ENCODE assay signal across 1 cellular context in genomic region chr6:131627724-131628682, GRCh38.
A peak's percentile ranks its signal among the peaks of the same experiment; 100 is the strongest.
TF ChIP-seq lines count a peak whose summit lies in the region.

Gene MED23, minus strand, starts transcription at chr6:131628242. Its CDS starts 193 bp downstream, at chr6:131628049.

TF ChIP-seq in K562, 482 proteins besides CTCF, POLR2A, EP300 and RAD21 (continued from another document and continues in another):
- TF ChIP-seq, protein P1, sequence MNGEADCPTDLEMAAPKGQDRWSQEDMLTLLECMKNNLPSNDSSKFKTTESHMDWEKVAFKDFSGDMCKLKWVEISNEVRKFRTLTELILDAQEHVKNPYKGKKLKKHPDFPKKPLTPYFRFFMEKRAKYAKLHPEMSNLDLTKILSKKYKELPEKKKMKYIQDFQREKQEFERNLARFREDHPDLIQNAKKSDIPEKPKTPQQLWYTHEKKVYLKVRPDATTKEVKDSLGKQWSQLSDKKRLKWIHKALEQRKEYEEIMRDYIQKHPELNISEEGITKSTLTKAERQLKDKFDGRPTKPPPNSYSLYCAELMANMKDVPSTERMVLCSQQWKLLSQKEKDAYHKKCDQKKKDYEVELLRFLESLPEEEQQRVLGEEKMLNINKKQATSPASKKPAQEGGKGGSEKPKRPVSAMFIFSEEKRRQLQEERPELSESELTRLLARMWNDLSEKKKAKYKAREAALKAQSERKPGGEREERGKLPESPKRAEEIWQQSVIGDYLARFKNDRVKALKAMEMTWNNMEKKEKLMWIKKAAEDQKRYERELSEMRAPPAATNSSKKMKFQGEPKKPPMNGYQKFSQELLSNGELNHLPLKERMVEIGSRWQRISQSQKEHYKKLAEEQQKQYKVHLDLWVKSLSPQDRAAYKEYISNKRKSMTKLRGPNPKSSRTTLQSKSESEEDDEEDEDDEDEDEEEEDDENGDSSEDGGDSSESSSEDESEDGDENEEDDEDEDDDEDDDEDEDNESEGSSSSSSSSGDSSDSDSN (IDR thresholded peaks at IDR 0.05; ENCODE audit: borderline replicate concordance in 1 of 2, low read depth in 2 of 2, low read length in 2 of 2): peak; percentile 86 to 90; a peak in 3 of 4 replicates
- TF ChIP-seq DMBX1 (CRISPR knock-in tag; IDR thresholded peaks at IDR 0.05; ENCODE audit: borderline replicate concordance) (peak; percentile 76; the same call in 1 of the 2 replicates), IFI16 (CRISPR knock-in tag; IDR thresholded peaks at IDR 0.05) (no peak), NFE2 (IDR thresholded peaks at IDR 0.05; ENCODE audit: low read depth) (no peak), JUN (IDR thresholded peaks at IDR 0.05; ENCODE audit: borderline replicate concordance, low read depth, low read length) (peak; percentile 44; the same call in 1 of the 2 replicates), JUN (CRISPR knock-in tag; IDR thresholded peaks at IDR 0.05; ENCODE audit: borderline replicate concordance) (no peak), CBX8 (IDR thresholded peaks at IDR 0.05; ENCODE audit: borderline replicate concordance, extremely low read depth, low read depth, low read length, poor library complexity, severe bottlenecking) (no peak), ZFP91 (CRISPR knock-in tag; IDR thresholded peaks at IDR 0.05) (peak; percentile 73; the same call in 1 of the 2 replicates), ETV6 (IDR thresholded peaks at IDR 0.05; ENCODE audit: borderline replicate concordance in 1 of 2, low read depth in 2 of 2, low read length in 1 of 2) (0 out of 4 replicates have a peak, but pooled peaks of 1 of the 2 experiments have one; percentile 50), ETV6 (CRISPR knock-in tag; IDR thresholded peaks at IDR 0.05; ENCODE audit: borderline replicate concordance) (peak; percentile 73; the same call in 1 of the 2 replicates), ETV1 (tag; conservative IDR thresholded peaks at IDR 0.05; ENCODE audit: low read depth) (peak; percentile 94), ZBTB1 (CRISPR knock-in tag; IDR thresholded peaks at IDR 0.05; ENCODE audit: borderline replicate concordance, low read depth) (peak; percentile 94), SUPT5H (IDR thresholded peaks at IDR 0.05) (peak; percentile 89), SREBF1 (IDR thresholded peaks at IDR 0.05; ENCODE audit: borderline replicate concordance, low read depth, low read length) (peak; percentile 24; the same call in 1 of the 2 replicates), ZNF77 (CRISPR knock-in tag; IDR thresholded peaks at IDR 0.05) (no peak), SRF (CRISPR knock-in tag; IDR thresholded peaks at IDR 0.05) (peak in 1 of 2 experiments; percentile 76; a peak in 2 of 4 replicates), PHTF2 (CRISPR knock-in tag; IDR thresholded peaks at IDR 0.05) (no peak), ZC3H8 (IDR thresholded peaks at IDR 0.05) (no peak), ZNF217 (CRISPR knock-in tag; IDR thresholded peaks at IDR 0.05) (no peak), SIRT6 (IDR thresholded peaks at IDR 0.05; ENCODE audit: low read depth, low read length) (no peak), POLR2AphosphoS2 (IDR thresholded peaks at IDR 0.05; ENCODE audit: low read length) (no peak), RBM17 (IDR thresholded peaks at IDR 0.05; ENCODE audit: borderline replicate concordance, low read depth, low read length) (no peak), YBX1 (IDR thresholded peaks at IDR 0.05) (no peak), GABPB1 (CRISPR knock-in tag; IDR thresholded peaks at IDR 0.05) (peak; percentile 100), EHMT2 (IDR thresholded peaks at IDR 0.05) (no peak; the same call in 1 of the 2 replicates), ZBTB49 (CRISPR knock-in tag; IDR thresholded peaks at IDR 0.05; ENCODE audit: borderline replicate concordance) (no peak), ZNF431 (CRISPR knock-in tag; IDR thresholded peaks at IDR 0.05) (no peak; the same call in 1 of the 2 replicates), KDM5B (IDR thresholded peaks at IDR 0.05; ENCODE audit: insufficient replicate concordance, low read depth, low read length) (peak; percentile 86), ZNF764 (CRISPR knock-in tag; IDR thresholded peaks at IDR 0.05; ENCODE audit: low read depth) (peak; percentile 84), PHB (CRISPR knock-in tag; IDR thresholded peaks at IDR 0.05) (no peak), EGR1 (conservative IDR thresholded peaks at IDR 0.05) (peak; percentile 51), CC2D1A (IDR thresholded peaks at IDR 0.05) (peak; percentile 93), SOX6 (IDR thresholded peaks at IDR 0.05) (peak; percentile 74), ZNF263 (CRISPR knock-in tag; IDR thresholded peaks at IDR 0.05; ENCODE audit: borderline replicate concordance) (0 out of 2 replicates have a peak, but pooled peaks have one; percentile 36), TCF7 (IDR thresholded peaks at IDR 0.05; ENCODE audit: borderline replicate concordance) (peak; percentile 83), DIDO1 (tag; IDR thresholded peaks at IDR 0.05; ENCODE audit: low read depth) (peak; percentile 97), SP1 (CRISPR knock-in tag; IDR thresholded peaks at IDR 0.05) (peak; percentile 99), ATF6 (CRISPR knock-in tag; IDR thresholded peaks at IDR 0.05) (peak; percentile 95), CSDE1 (IDR thresholded peaks at IDR 0.05) (no peak), GTF2E2 (tag; IDR thresholded peaks at IDR 0.05) (no peak), NEUROD1 (IDR thresholded peaks at IDR 0.05; ENCODE audit: borderline replicate concordance, low read depth, low read length, partially characterized antibody) (peak; percentile 94), HNRNPUL1 (IDR thresholded peaks at IDR 0.05; ENCODE audit: low read length) (no peak), ZNF384 (IDR thresholded peaks at IDR 0.05; ENCODE audit: low read depth, low read length) (peak; percentile 60; the same call in 1 of the 2 replicates), SNRNP70 (optimal IDR thresholded peaks at IDR 0.05; ENCODE audit: low read depth, low read length) (no peak), ZBTB17 (CRISPR knock-in tag; IDR thresholded peaks at IDR 0.05) (peak; percentile 76; the same call in 1 of the 2 replicates), ZNF778 (CRISPR knock-in tag; IDR thresholded peaks at IDR 0.05) (no peak), POLR3A (IDR thresholded peaks at IDR 0.05; ENCODE audit: borderline replicate concordance, extremely low read depth, insufficient read depth, insufficient read length) (no peak), CTBP1 (IDR thresholded peaks at IDR 0.05; ENCODE audit: borderline replicate concordance) (peak; percentile 91; the same call in 1 of the 2 replicates), BHLHE40 (IDR thresholded peaks at IDR 0.05; ENCODE audit: low read length) (peak; percentile 25; the same call in 1 of the 2 replicates), NONO (IDR thresholded peaks at IDR 0.05; ENCODE audit: low read depth in 2 of 2, low read length in 1 of 2) (peak in 1 of 2 experiments; percentile 90; a peak in 2 of 4 replicates), OTX1 (CRISPR knock-in tag; IDR thresholded peaks at IDR 0.05) (peak; percentile 92), SRSF1 (IDR thresholded peaks at IDR 0.05; ENCODE audit: low read depth, low read length) (no peak)
- TF ChIP-seq, protein P2, sequence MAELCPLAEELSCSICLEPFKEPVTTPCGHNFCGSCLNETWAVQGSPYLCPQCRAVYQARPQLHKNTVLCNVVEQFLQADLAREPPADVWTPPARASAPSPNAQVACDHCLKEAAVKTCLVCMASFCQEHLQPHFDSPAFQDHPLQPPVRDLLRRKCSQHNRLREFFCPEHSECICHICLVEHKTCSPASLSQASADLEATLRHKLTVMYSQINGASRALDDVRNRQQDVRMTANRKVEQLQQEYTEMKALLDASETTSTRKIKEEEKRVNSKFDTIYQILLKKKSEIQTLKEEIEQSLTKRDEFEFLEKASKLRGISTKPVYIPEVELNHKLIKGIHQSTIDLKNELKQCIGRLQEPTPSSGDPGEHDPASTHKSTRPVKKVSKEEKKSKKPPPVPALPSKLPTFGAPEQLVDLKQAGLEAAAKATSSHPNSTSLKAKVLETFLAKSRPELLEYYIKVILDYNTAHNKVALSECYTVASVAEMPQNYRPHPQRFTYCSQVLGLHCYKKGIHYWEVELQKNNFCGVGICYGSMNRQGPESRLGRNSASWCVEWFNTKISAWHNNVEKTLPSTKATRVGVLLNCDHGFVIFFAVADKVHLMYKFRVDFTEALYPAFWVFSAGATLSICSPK (IDR thresholded peaks at IDR 0.05; ENCODE audit: borderline replicate concordance): no peak
- TF ChIP-seq, protein P3, sequence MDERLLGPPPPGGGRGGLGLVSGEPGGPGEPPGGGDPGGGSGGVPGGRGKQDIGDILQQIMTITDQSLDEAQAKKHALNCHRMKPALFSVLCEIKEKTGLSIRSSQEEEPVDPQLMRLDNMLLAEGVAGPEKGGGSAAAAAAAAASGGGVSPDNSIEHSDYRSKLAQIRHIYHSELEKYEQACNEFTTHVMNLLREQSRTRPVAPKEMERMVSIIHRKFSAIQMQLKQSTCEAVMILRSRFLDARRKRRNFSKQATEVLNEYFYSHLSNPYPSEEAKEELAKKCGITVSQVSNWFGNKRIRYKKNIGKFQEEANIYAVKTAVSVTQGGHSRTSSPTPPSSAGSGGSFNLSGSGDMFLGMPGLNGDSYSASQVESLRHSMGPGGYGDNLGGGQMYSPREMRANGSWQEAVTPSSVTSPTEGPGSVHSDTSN (CRISPR knock-in tag; IDR thresholded peaks at IDR 0.05; ENCODE audit: low read depth): no peak
- TF ChIP-seq, protein P3 (tag; conservative IDR thresholded peaks at IDR 0.05; ENCODE audit: low read depth): no peak
- TF ChIP-seq, protein P4, sequence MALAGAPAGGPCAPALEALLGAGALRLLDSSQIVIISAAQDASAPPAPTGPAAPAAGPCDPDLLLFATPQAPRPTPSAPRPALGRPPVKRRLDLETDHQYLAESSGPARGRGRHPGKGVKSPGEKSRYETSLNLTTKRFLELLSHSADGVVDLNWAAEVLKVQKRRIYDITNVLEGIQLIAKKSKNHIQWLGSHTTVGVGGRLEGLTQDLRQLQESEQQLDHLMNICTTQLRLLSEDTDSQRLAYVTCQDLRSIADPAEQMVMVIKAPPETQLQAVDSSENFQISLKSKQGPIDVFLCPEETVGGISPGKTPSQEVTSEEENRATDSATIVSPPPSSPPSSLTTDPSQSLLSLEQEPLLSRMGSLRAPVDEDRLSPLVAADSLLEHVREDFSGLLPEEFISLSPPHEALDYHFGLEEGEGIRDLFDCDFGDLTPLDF (CRISPR knock-in tag; IDR thresholded peaks at IDR 0.05): peak; percentile 79; the same call in 1 of the 2 replicates
- TF ChIP-seq, protein P5, sequence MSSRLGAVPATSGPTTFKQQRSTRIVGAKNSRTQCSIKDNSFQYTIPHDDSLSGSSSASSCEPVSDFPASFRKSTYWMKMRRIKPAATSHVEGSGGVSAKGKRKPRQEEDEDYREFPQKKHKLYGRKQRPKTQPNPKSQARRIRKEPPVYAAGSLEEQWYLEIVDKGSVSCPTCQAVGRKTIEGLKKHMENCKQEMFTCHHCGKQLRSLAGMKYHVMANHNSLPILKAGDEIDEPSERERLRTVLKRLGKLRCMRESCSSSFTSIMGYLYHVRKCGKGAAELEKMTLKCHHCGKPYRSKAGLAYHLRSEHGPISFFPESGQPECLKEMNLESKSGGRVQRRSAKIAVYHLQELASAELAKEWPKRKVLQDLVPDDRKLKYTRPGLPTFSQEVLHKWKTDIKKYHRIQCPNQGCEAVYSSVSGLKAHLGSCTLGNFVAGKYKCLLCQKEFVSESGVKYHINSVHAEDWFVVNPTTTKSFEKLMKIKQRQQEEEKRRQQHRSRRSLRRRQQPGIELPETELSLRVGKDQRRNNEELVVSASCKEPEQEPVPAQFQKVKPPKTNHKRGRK (tag; IDR thresholded peaks at IDR 0.05): no peak
